8 cellular contexts compared by ENCODE assay signal in the genomic region with DNA sequence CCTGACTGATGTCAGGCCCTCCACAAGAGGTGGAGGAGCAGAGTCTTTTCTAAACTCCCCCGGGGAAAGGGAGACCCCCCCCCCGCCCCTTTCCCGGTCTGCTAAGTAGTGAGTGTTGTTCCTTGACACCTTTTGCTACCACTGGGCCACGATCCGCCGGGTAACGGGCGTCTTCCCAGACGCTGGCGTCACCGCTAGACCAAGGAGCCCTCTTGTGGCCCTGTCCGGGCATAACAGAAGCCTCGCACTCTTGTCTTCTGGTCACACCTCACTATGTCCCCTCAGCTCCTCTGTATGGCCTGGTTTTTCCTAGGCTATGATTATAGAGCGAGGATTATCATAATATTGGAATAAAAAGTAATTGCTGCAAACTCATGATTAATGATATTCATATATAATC. TPM values are rescaled to one million over a fixed set of nuclear protein-coding genes. Genes with fewer than 3 reads are reported as not detected.
A peak's percentile ranks its signal among the peaks of the same experiment; 100 is the strongest.
DNase-seq lines count a peak whose midpoint lies in the region; ATAC-seq and TF ChIP-seq lines count a peak whose summit lies in the region.
"Not testable (repeated sequence)": the region's sequence is repeated elsewhere in the genome, so short reads cannot be mapped to it uniquely, and the experiment has no call there.

No MANE protein-coding gene starts in this region.

- H3K36me3 ChIP-seq in breast epithelium = not testable (repeated sequence)
- peaks cover 29% of the 10 kb centered on the region for H3K36me3 ChIP-seq in left ventricle myocardium inferior

- intact Hi-C loops in CD14-positive monocyte (cut with micrococcal nuclease) = loop anchor here in 1 of 2 donors (5.0 kb wide), 1 partner anchor 52 kb away; the partner anchor contains the start of gene PRSS27
- intact Hi-C loops in activated CD8-positive, alpha-beta T cell treated with anti-CD3 and anti-CD28 coated beads for 36 hours (cut with micrococcal nuclease); breast epithelium (cut with DNase I; ENCODE audit: low total_unique reads); left ventricle myocardium inferior (cut with micrococcal nuclease): not testable (repeated sequence)

- H3K9me3 Mint-ChIP-seq in CD14-positive monocyte; activated CD8-positive, alpha-beta T cell treated with anti-CD3 and anti-CD28 coated beads for 36 hours; stimulated activated naive B cell treated with anti-CD40 and anti-IgM and Interleukin-4, amounts not matched to agents 10 μg/mL and 1 μg/mL and 100 μg/mL, for 72 hours: not testable (repeated sequence)

- not testable (repeated sequence) for H3K4me1 ChIP-seq in breast epithelium
- peaks cover 42% of the 10 kb centered on the region for H3K4me1 ChIP-seq in left ventricle myocardium inferior

- H3K9me3 ChIP-seq in breast epithelium; left ventricle myocardium inferior (replicated peaks): not testable (repeated sequence)

- peaks cover 46 to 49% of the 10 kb centered on the region in 2 donors for H3K36me3 Mint-ChIP-seq in CD14-positive monocyte
- H3K36me3 Mint-ChIP-seq in activated CD8-positive, alpha-beta T cell treated with anti-CD3 and anti-CD28 coated beads for 36 hours (ENCODE audit: low read depth) = peaks cover 40% of the 10 kb centered on the region
- H3K36me3 Mint-ChIP-seq in stimulated activated naive B cell treated with anti-CD40 and anti-IgM and Interleukin-4, amounts not matched to agents 10 μg/mL and 1 μg/mL and 100 μg/mL, for 72 hours = peaks cover 14 to 22% of the 10 kb centered on the region in 2 donors

- H3K27ac ChIP-seq in breast epithelium = not testable (repeated sequence)
- peak overlapping the region; percentile 33 for H3K27ac ChIP-seq in left ventricle myocardium inferior (replicated peaks)

- TF ChIP-seq CTCF in CD14-positive monocyte (IDR thresholded peaks at IDR 0.05) = peak; percentile 76
- peak; percentile 79 for TF ChIP-seq CTCF in activated CD8-positive, alpha-beta T cell treated with anti-CD3 and anti-CD28 coated beads for 36 hours (IDR thresholded peaks at IDR 0.05)
- peak; percentile 33 to 60 (median 53) for TF ChIP-seq CTCF in breast epithelium (IDR thresholded peaks at IDR 0.05)
- peak; percentile 76 for TF ChIP-seq CTCF in left ventricle myocardium inferior (IDR thresholded peaks at IDR 0.05; ENCODE audit: borderline replicate concordance)

- not testable (repeated sequence) for H3K27me3 ChIP-seq in breast epithelium; left ventricle myocardium inferior (ENCODE audit: low read depth)

- TF ChIP-seq POLR2A in breast epithelium (IDR thresholded peaks at IDR 0.05) = not testable (repeated sequence)

- DNase-seq in CD14-positive monocyte (ENCODE audit: low spot score) = peak; percentile 69
- peak in 61 of 76 experiments; percentile 6 to 78 (median 56) for DNase-seq in HUDEP-2 (lab: John Stamatoyannopoulos, UW; ENCODE audit: unreplicated experiment in 76 of 76)
- peak; percentile 64 for DNase-seq in RKO (ENCODE audit: low spot score)
- peak; percentile 86 for DNase-seq in activated CD8-positive, alpha-beta T cell treated with anti-CD3 and anti-CD28 coated beads for 36 hours
- peak; percentile 47 to 63 for DNase-seq in breast epithelium (ENCODE audit: low spot score in 2 of 2)
- DNase-seq in left ventricle myocardium inferior = peak; percentile 75
- peak in 43 of 56 donors; percentile 4 to 80 (median 28) for DNase-seq in nucleus accumbens (lab: John Stamatoyannopoulos, UW)
- DNase-seq in stimulated activated naive B cell treated with anti-CD40 and anti-IgM and Interleukin-4, amounts not matched to agents 10 μg/mL and 1 μg/mL and 100 μg/mL, for 72 hours = peak; percentile 44

- H3K4me3 Mint-ChIP-seq in CD14-positive monocyte = peak overlapping the region; percentile 37 to 69
- H3K4me3 Mint-ChIP-seq in activated CD8-positive, alpha-beta T cell treated with anti-CD3 and anti-CD28 coated beads for 36 hours = peak overlapping the region; percentile 55
- peak overlapping the region; percentile 60 to 63 for H3K4me3 Mint-ChIP-seq in stimulated activated naive B cell treated with anti-CD40 and anti-IgM and Interleukin-4, amounts not matched to agents 10 μg/mL and 1 μg/mL and 100 μg/mL, for 72 hours

- CTCF ChIA-PET in activated CD8-positive, alpha-beta T cell treated with anti-CD3 and anti-CD28 coated beads for 36 hours (lab: Charles Lee) = interaction anchor here (1.1 kb wide), 1 partner anchor 14 kb away, joined by 3 read pairs; no protein-coding TSS in a partner anchor

- H3K4me3 ChIP-seq in breast epithelium = peak overlapping the region in 2 of 3 donors; percentile 13 to 44
- peak overlapping the region; percentile 45 for H3K4me3 ChIP-seq in left ventricle myocardium inferior

- H3K27me3 Mint-ChIP-seq in CD14-positive monocyte (ENCODE audit: low read depth in 3 of 3); activated CD8-positive, alpha-beta T cell treated with anti-CD3 and anti-CD28 coated beads for 36 hours; stimulated activated naive B cell treated with anti-CD40 and anti-IgM and Interleukin-4, amounts not matched to agents 10 μg/mL and 1 μg/mL and 100 μg/mL, for 72 hours: not testable (repeated sequence)

- H3K4me1 Mint-ChIP-seq in CD14-positive monocyte = peaks cover 38% of the 10 kb centered on the region
- peaks cover 39% of the 10 kb centered on the region for H3K4me1 Mint-ChIP-seq in activated CD8-positive, alpha-beta T cell treated with anti-CD3 and anti-CD28 coated beads for 36 hours (ENCODE audit: low read depth)
- peaks cover 19 to 46% of the 10 kb centered on the region in 2 donors for H3K4me1 Mint-ChIP-seq in stimulated activated naive B cell treated with anti-CD40 and anti-IgM and Interleukin-4, amounts not matched to agents 10 μg/mL and 1 μg/mL and 100 μg/mL, for 72 hours

- POLR2A ChIA-PET in activated CD8-positive, alpha-beta T cell treated with anti-CD3 and anti-CD28 coated beads for 36 hours (lab: Charles Lee) = interaction anchor here (0.8 kb wide), 1 partner anchor 289 kb away, joined by 3 read pairs; no protein-coding TSS in a partner anchor

- ATAC-seq in activated CD8-positive, alpha-beta T cell treated with anti-CD3 and anti-CD28 coated beads for 36 hours; stimulated activated naive B cell treated with anti-CD40 and anti-IgM and Interleukin-4, amounts not matched to agents 10 μg/mL and 1 μg/mL and 100 μg/mL, for 72 hours (replicated peaks): not testable (repeated sequence)

- peak overlapping the region in 3 of 7 donors; percentile 24 to 69 (median 41) for H3K27ac Mint-ChIP-seq in CD14-positive monocyte
- peak overlapping the region; percentile 68 for H3K27ac Mint-ChIP-seq in activated CD8-positive, alpha-beta T cell treated with anti-CD3 and anti-CD28 coated beads for 36 hours
- H3K27ac Mint-ChIP-seq in stimulated activated naive B cell treated with anti-CD40 and anti-IgM and Interleukin-4, amounts not matched to agents 10 μg/mL and 1 μg/mL and 100 μg/mL, for 72 hours = not testable (repeated sequence)

RNA-seq across cellular contexts. Expression of gene KCTD5, which starts 12.3 kb away (rescaled TPM):
- polyA plus RNA-seq in CD14-positive monocyte = 10 to 100 TPM; 16.0 to 21.0 TPM
- total RNA-seq in activated CD8-positive, alpha-beta T cell treated with anti-CD3 and anti-CD28 coated beads for 36 hours = 10 to 100 TPM; 26.0 to 27.3 TPM
- total RNA-seq in breast epithelium = 10 to 100 TPM in 2 of 3 donors, 1 to 10 TPM in 1; 8.6 to 19.6 (median 18.4) TPM
- 10.2 TPM for total RNA-seq in left ventricle myocardium inferior

RNA-seq across cellular contexts. Expression of gene PRSS27, which starts 50.0 kb away (rescaled TPM):
- polyA plus RNA-seq in CD14-positive monocyte = not detected
- 1 to 10 TPM; 1.2 to 1.4 TPM for total RNA-seq in activated CD8-positive, alpha-beta T cell treated with anti-CD3 and anti-CD28 coated beads for 36 hours
- total RNA-seq in breast epithelium (under 1 TPM in 1 of 3 donors, not detected in 2; 0.29 TPM), left ventricle myocardium inferior (0.11 TPM)

Comparison
In these comparisons a context has a peak if more than half of its experiments do, and no peak if none do; other contexts are left out.
1. DNase-seq: peak in every context shown above with its lines; median percentile 86 in activated CD8-positive, alpha-beta T cell treated with anti-CD3 and anti-CD28 coated beads for 36 hours; 75 in left ventricle myocardium inferior; 69 in CD14-positive monocyte; 64 in RKO; 56 in HUDEP-2; 55 in breast epithelium; 44 in stimulated activated naive B cell treated with anti-CD40 and anti-IgM and Interleukin-4, amounts not matched to agents 10 μg/mL and 1 μg/mL and 100 μg/mL, for 72 hours; 28 in nucleus accumbens.